ENCODE assay signal across 22 cellular contexts in genomic region chr17:45398800-45399199, GRCh38. TPM values are rescaled to one million over a fixed set of nuclear protein-coding genes. Genes with fewer than 3 reads are reported as not detected.
DNase-seq lines count a peak whose midpoint lies in the region; ATAC-seq and TF ChIP-seq lines count a peak whose summit lies in the region.
"Had no signal": no experiment of that assay in that cellular context is flagged by ENCODE, and none has a peak within 500 bp of the region (broad histone marks: within the 10 kb centered on the region; RNA-seq: fewer than 3 reads in every experiment).

No MANE protein-coding gene starts in this region.

- H3K4me3 ChIP-seq in endodermal cell (ENCODE audit: low read length): no peak overlapping the region
- no peak overlapping the region for H3K4me3 ChIP-seq in osteoblast (ENCODE audit: insufficient read depth, low read length)
- H3K4me3 ChIP-seq in MG63: no peak overlapping the region
- H3K4me3 ChIP-seq: lower lobe of right lung, SK-N-MC had no signal

- WGBS in endodermal cell (ENCODE audit: insufficient coverage in 1 of 2, insufficient read length in 1 of 2), 2 experiments: 78 to 81% methylated on average over 3 to 5 of the region's 5 CpGs

- no peak overlapping the region for H3K4me2 ChIP-seq in osteoblast (ENCODE audit: insufficient read depth, low read length)

- H4K20me1 ChIP-seq in osteoblast (ENCODE audit: insufficient read depth, low read length): no peaks in the 10 kb centered on the region

- no peak overlapping the region for H3K4me3 Mint-ChIP-seq in activated naive CD4-positive, alpha-beta T cell treated with anti-CD3 and anti-CD28 coated beads for 36 hours
- H3K4me3 Mint-ChIP-seq in activated naive CD4-positive, alpha-beta T cell treated with anti-CD3 and anti-CD28 coated beads, Interleukin-2, amount 10 ng/mL, durations not matched to agents 7 days and 5 days: no peak overlapping the region
- H3K4me3 Mint-ChIP-seq in T-helper 17 cell (no peak overlapping the region), endodermal cell (no peak overlapping the region)
- H3K4me3 Mint-ChIP-seq: activated CD4-positive, alpha-beta T cell treated with anti-CD3 and anti-CD28 coated beads for 36 hours; CD14-positive monocyte had no signal

- H3K27ac Mint-ChIP-seq in activated naive CD4-positive, alpha-beta T cell treated with anti-CD3 and anti-CD28 coated beads for 36 hours: peak overlapping the region; percentile 24
- H3K27ac Mint-ChIP-seq in activated naive CD4-positive, alpha-beta T cell treated with anti-CD3 and anti-CD28 coated beads, Interleukin-2, amount 10 ng/mL, durations not matched to agents 7 days and 5 days: no peak overlapping the region
- H3K27ac Mint-ChIP-seq in T-helper 17 cell (peak overlapping the region; percentile 57), endodermal cell (no peak overlapping the region)
- H3K27ac Mint-ChIP-seq: activated CD4-positive, alpha-beta T cell treated with anti-CD3 and anti-CD28 coated beads for 36 hours; activated T-helper 2 cell treated with anti-CD3 and anti-CD28 coated beads, Interferon-gamma antibody, Interleukin-2, Interleukin-4, amounts not matched to agents 10 μg/mL and 5 μg/mL and 100 μg/mL, durations not matched to agents 14 hours and 24 hours and 36 hours had no signal

- peaks cover 18% of the 10 kb centered on the region for H3K36me3 Mint-ChIP-seq in activated naive CD4-positive, alpha-beta T cell treated with anti-CD3 and anti-CD28 coated beads for 36 hours (ENCODE audit: low read depth)
- H3K36me3 Mint-ChIP-seq in activated naive CD4-positive, alpha-beta T cell treated with anti-CD3 and anti-CD28 coated beads, Interleukin-2, amount 10 ng/mL, durations not matched to agents 7 days and 5 days: peaks cover 47% of the 10 kb centered on the region
- H3K36me3 Mint-ChIP-seq in T-helper 17 cell (ENCODE audit: low read depth): peaks cover 9% of the 10 kb centered on the region
- peaks cover 31% of the 10 kb centered on the region for H3K36me3 Mint-ChIP-seq in endodermal cell (ENCODE audit: low read depth)

- no peaks in the 10 kb centered on the region for H3K79me2 ChIP-seq in osteoblast (ENCODE audit: insufficient read depth, low read length)
- H3K79me2 ChIP-seq: parathyroid adenoma had no signal

- no peak overlapping the region for H3K9ac ChIP-seq in endodermal cell (ENCODE audit: extremely low read depth, low read length, poor library complexity, severe bottlenecking)
- H3K9ac ChIP-seq: parathyroid adenoma had no signal

- H2AFZ ChIP-seq in osteoblast (ENCODE audit: low read length): no peak overlapping the region
- H2AFZ ChIP-seq: parathyroid adenoma had no signal

- peak; percentile 53 for TF ChIP-seq CTCF in endodermal cell (conservative IDR thresholded peaks at IDR 0.05)
- TF ChIP-seq CTCF in osteoblast (IDR thresholded peaks at IDR 0.05; ENCODE audit: extremely low read depth, low read depth, low read length): no peak

- no peaks in the 10 kb centered on the region for H3K9me3 ChIP-seq in T-helper 17 cell (ENCODE audit: control insufficient read depth, low read length, poor library complexity, severe bottlenecking)
- no peaks in the 10 kb centered on the region for H3K9me3 ChIP-seq in endodermal cell (ENCODE audit: control insufficient read depth, low read length)
- H3K9me3 ChIP-seq in osteoblast (ENCODE audit: low read depth, low read length): no peaks in the 10 kb centered on the region
- H3K9me3 ChIP-seq in MG63: no peaks in the 10 kb centered on the region
- H3K9me3 ChIP-seq: lower lobe of right lung had no signal

- intact Hi-C loops in activated naive CD4-positive, alpha-beta T cell treated with anti-CD3 and anti-CD28 coated beads for 36 hours (cut with micrococcal nuclease): no loop called here

- H3K4me1 Mint-ChIP-seq in activated naive CD4-positive, alpha-beta T cell treated with anti-CD3 and anti-CD28 coated beads for 36 hours (ENCODE audit: low read depth): no peaks in the 10 kb centered on the region
- no peaks in the 10 kb centered on the region for H3K4me1 Mint-ChIP-seq in activated naive CD4-positive, alpha-beta T cell treated with anti-CD3 and anti-CD28 coated beads, Interleukin-2, amount 10 ng/mL, durations not matched to agents 7 days and 5 days
- H3K4me1 Mint-ChIP-seq in T-helper 17 cell (peaks cover 4% of the 10 kb centered on the region), endodermal cell (peaks cover 2% of the 10 kb centered on the region)
- H3K4me1 Mint-ChIP-seq: activated CD4-positive, alpha-beta T cell treated with anti-CD3 and anti-CD28 coated beads for 36 hours had no signal

- H3K27me3 ChIP-seq in endodermal cell (ENCODE audit: control insufficient read depth, insufficient read depth, low read length, poor library complexity, severe bottlenecking): no peaks in the 10 kb centered on the region
- no peaks in the 10 kb centered on the region for H3K27me3 ChIP-seq in osteoblast (ENCODE audit: insufficient read depth, low read length)
- H3K27me3 ChIP-seq in MG63: no peaks in the 10 kb centered on the region

- no peaks in the 10 kb centered on the region for H3K9me3 Mint-ChIP-seq in activated naive CD4-positive, alpha-beta T cell treated with anti-CD3 and anti-CD28 coated beads for 36 hours
- H3K9me3 Mint-ChIP-seq in activated naive CD4-positive, alpha-beta T cell treated with anti-CD3 and anti-CD28 coated beads, Interleukin-2, amount 10 ng/mL, durations not matched to agents 7 days and 5 days: no peaks in the 10 kb centered on the region
- H3K9me3 Mint-ChIP-seq in endodermal cell: peaks cover 4% of the 10 kb centered on the region
- H3K9me3 Mint-ChIP-seq: activated T-helper 2 cell treated with anti-CD3 and anti-CD28 coated beads, Interferon-gamma antibody, Interleukin-2, Interleukin-4, amounts not matched to agents 10 μg/mL and 5 μg/mL and 100 μg/mL, durations not matched to agents 14 hours and 24 hours and 36 hours; CD14-positive monocyte had no signal

- H3K36me3 ChIP-seq in endodermal cell (ENCODE audit: control insufficient read depth, insufficient read depth, low read length) (no peaks in the 10 kb centered on the region), osteoblast (ENCODE audit: insufficient read depth, low read length) (no peaks in the 10 kb centered on the region), MG63 (no peaks in the 10 kb centered on the region)

- H3K27ac ChIP-seq in endodermal cell (ENCODE audit: low read depth, low read length) (no peak overlapping the region), osteoblast (ENCODE audit: low read depth, low read length) (no peak overlapping the region)
- H3K27ac ChIP-seq: lower lobe of right lung, parathyroid adenoma, SK-N-MC had no signal

- peaks cover 3% of the 10 kb centered on the region for H3K4me1 ChIP-seq in endodermal cell (ENCODE audit: control insufficient read depth, insufficient read depth, low read length)
- H3K4me1 ChIP-seq in osteoblast (ENCODE audit: insufficient read depth, low read length): peaks cover 7% of the 10 kb centered on the region
- H3K4me1 ChIP-seq: parathyroid adenoma had no signal

- DNase-seq in activated naive CD4-positive, alpha-beta T cell treated with anti-CD3 and anti-CD28 coated beads for 36 hours: no peak
- no peak for DNase-seq in activated naive CD4-positive, alpha-beta T cell treated with anti-CD3 and anti-CD28 coated beads, Interleukin-2, amount 10 ng/mL, durations not matched to agents 7 days and 5 days
- no peak for DNase-seq in T-helper 17 cell
- no peak for DNase-seq in endodermal cell
- peak; percentile 25 for DNase-seq in osteoblast (ENCODE audit: insufficient read length, low spot score, missing footprints)
- DNase-seq in MG63: no peak
- no peak for DNase-seq in stimulated activated CD8-positive, alpha-beta memory T cell treated with anti-CD3 and anti-CD28 coated beads, Interleukin-4, amount 100 ng/mL, for 48 hours
- no peak for DNase-seq in activated effector memory CD4-positive, alpha-beta T cell treated with anti-CD3 and anti-CD28 coated beads, Interleukin-2, amount 50 U/mL, for 16 hours
- DNase-seq: activated CD4-positive, alpha-beta T cell treated with anti-CD3 and anti-CD28 coated beads for 36 hours; amygdala; DMS53; head of caudate nucleus; lower lobe of right lung; MM.1S; NCI-H1694; NCI-H2227 treated with DMSO at 0.1 percent for 48 hours; stimulated activated CD4-positive, alpha-beta T cell treated with anti-CD3 and anti-CD28 coated beads, Interleukin-1b, Interleukin-23, amount 100 ng/mL, for 48 hours had no signal

- no peaks in the 10 kb centered on the region for H3K27me3 Mint-ChIP-seq in activated naive CD4-positive, alpha-beta T cell treated with anti-CD3 and anti-CD28 coated beads for 36 hours (ENCODE audit: low read depth)
- no peaks in the 10 kb centered on the region for H3K27me3 Mint-ChIP-seq in activated naive CD4-positive, alpha-beta T cell treated with anti-CD3 and anti-CD28 coated beads, Interleukin-2, amount 10 ng/mL, durations not matched to agents 7 days and 5 days
- H3K27me3 Mint-ChIP-seq in T-helper 17 cell: no peaks in the 10 kb centered on the region
- no peaks in the 10 kb centered on the region for H3K27me3 Mint-ChIP-seq in endodermal cell (ENCODE audit: insufficient read depth)
- H3K27me3 Mint-ChIP-seq: activated CD4-positive, alpha-beta T cell treated with anti-CD3 and anti-CD28 coated beads for 36 hours had no signal

- no peak for ATAC-seq in T-helper 17 cell
- ATAC-seq: activated CD4-positive, alpha-beta T cell treated with anti-CD3 and anti-CD28 coated beads for 36 hours; HepG2; lower lobe of right lung had no signal

- CTCF ChIA-PET in activated naive CD4-positive, alpha-beta T cell treated with anti-CD3 and anti-CD28 coated beads for 36 hours (lab: Charles Lee): no interaction called here
- CTCF ChIA-PET in activated naive CD4-positive, alpha-beta T cell treated with anti-CD3 and anti-CD28 coated beads, Interleukin-2, amount 10 ng/mL, durations not matched to agents 7 days and 5 days (lab: Charles Lee): interaction anchor here (1.2 to 1.9 kb wide), 2 partner anchors 10 to 122 kb away, joined by 3 read pairs; no protein-coding TSS in a partner anchor

RNA-seq across cellular contexts. Expression of gene ARHGAP27, which starts 33.9 kb away (rescaled TPM):
- 10 to 100 TPM; 39.5 to 41.3 TPM for total RNA-seq in activated naive CD4-positive, alpha-beta T cell treated with anti-CD3 and anti-CD28 coated beads for 36 hours
- total RNA-seq in T-helper 17 cell (10 to 100 TPM; 42.0 to 55.4 TPM), endodermal cell (10 to 100 TPM; 16.4 to 20.6 TPM), osteoblast (2.9 and 6.2 TPM in 2 replicates)
- polyA plus RNA-seq in endodermal cell (2013, experiment 1 of 2): 2.5 TPM
- 3.8 TPM for polyA plus RNA-seq in endodermal cell (2013, experiment 2 of 2)
- 0.07 and 1.5 TPM in 2 replicates for total RNA-seq in MG63 (2014; rRNA removed; shearing (Covaris generic); ENCODE audit: low replicate concordance)

Comparison
In these comparisons a context has a peak if more than half of its experiments do, and no peak if none do; other contexts are left out.
1. H3K27ac Mint-ChIP-seq: peak in activated naive CD4-positive, alpha-beta T cell treated with anti-CD3 and anti-CD28 coated beads for 36 hours (single experiment) and T-helper 17 cell (single experiment); none in activated naive CD4-positive, alpha-beta T cell treated with anti-CD3 and anti-CD28 coated beads, Interleukin-2, amount 10 ng/mL, durations not matched to agents 7 days and 5 days (single experiment) and endodermal cell (single experiment).